ENCODE assay signal across 8 cellular contexts in the genomic region with DNA sequence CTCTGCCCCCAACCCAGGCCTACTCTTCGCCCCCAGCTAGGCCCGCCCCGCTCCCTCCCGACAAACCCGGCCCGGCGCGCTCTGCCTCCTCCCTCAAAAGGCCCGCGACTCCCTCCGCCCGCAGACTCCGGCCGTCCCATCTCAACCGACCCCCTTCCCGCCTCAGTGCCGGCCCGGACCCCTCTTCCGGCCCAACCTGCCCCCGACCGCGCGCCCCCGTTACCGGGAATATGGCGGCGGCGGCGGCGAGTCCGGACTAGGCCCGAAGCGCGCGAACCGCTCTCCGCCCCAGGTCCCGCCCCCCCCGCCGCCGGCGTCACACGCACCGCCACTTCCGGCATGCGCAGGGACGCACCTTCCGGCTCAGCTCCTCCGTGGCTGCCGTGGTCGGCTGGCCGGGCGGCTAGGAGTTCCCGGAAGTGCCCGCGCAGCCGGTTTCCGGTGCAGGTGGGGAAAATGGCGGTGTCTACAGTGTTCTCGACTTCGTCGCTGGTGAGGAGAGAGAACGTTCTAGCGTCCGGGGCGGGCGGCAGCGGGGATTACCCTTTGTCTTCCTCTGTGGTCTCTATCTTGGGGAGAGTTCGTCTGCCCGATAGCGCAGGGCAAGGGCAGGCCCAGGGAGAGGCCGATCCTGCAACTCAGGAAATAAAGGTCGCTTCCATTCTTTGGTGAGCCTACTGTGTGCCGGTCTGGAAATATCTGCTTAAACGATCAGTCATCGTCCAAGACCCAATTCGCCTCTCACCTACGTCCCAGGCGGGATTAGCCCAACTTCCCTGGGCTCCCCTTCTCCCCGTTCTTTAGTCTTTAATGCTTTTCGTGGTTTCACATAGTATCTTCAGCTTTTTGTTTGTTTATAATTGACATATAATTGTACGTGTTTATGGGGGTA. TPM values are rescaled to one million over a fixed set of nuclear protein-coding genes. Genes with fewer than 3 reads are reported as not detected.
DNase-seq lines count a peak whose midpoint lies in the region; ATAC-seq and TF ChIP-seq lines count a peak whose summit lies in the region.

A gene with protein sequence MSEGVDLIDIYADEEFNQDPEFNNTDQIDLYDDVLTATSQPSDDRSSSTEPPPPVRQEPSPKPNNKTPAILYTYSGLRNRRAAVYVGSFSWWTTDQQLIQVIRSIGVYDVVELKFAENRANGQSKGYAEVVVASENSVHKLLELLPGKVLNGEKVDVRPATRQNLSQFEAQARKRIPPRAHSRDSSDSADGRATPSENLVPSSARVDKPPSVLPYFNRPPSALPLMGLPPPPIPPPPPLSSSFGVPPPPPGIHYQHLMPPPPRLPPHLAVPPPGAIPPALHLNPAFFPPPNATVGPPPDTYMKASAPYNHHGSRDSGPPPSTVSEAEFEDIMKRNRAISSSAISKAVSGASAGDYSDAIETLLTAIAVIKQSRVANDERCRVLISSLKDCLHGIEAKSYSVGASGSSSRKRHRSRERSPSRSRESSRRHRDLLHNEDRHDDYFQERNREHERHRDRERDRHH (minus strand): TSS at position 285 of the 892 bp plus-strand sequence. CDS start 740 bp downstream, outside the sequence.
A gene (plus strand): TSS at position 434 of the 892 bp plus-strand sequence. CDS start 23 bp downstream, at position 457.

- peak; percentile 84 for TF ChIP-seq POLR2A in GM18951 (IDR thresholded peaks at IDR 0.05; ENCODE audit: extremely low read depth, insufficient read depth, insufficient read length)

- in situ Hi-C loops in GM18951 (cut with MboI; ENCODE audit: low sequenced_read_pairs, unreplicated experiment): no loop called here

- H3K27ac ChIP-seq in smooth muscle cell (ENCODE audit: low read depth): peak within 1 kb of the TSS; percentile 100

- H3K36me3 Mint-ChIP-seq in activated B cell treated with CpG ODN at 0.5 μM for 24 hours (ENCODE audit: low read depth): peaks cover 58% of the 10 kb centered on the region

- ATAC-seq in HG03175 (IDR thresholded peaks at IDR 0.05; ENCODE audit: unreplicated experiment): peak; percentile 93
- peak; percentile 83 for ATAC-seq in activated B cell treated with CpG ODN at 0.5 μM for 24 hours (ENCODE audit: low read depth)

- peaks cover 59% of the 10 kb centered on the region for H3K4me1 Mint-ChIP-seq in activated B cell treated with CpG ODN at 0.5 μM for 24 hours

- H3K9me3 ChIP-seq in smooth muscle cell (replicated peaks; ENCODE audit: low read depth): no peaks in the 10 kb centered on the region

- no peaks in the 10 kb centered on the region for H3F3A ChIP-seq in smooth muscle cell (ENCODE audit: low read depth)

- DNase-seq in AG08395 (ENCODE audit: low spot score): peak; percentile 97
- peak; percentile 97 for DNase-seq in NCI-H345 (lab: John Stamatoyannopoulos, UW)
- peak; percentile 99 for DNase-seq in activated B cell treated with CpG ODN at 0.5 μM for 24 hours
- DNase-seq in cardiac fibroblast (ENCODE audit: low read depth in 2 of 2): peak; percentile 94 to 96
- DNase-seq in iPS-NIHi7 (ENCODE audit: extremely low spot score): peak; percentile 97
- DNase-seq in smooth muscle cell (lab: John Stamatoyannopoulos, UW; ENCODE audit: unreplicated experiment): peak; percentile 92

- H3K27ac Mint-ChIP-seq in activated B cell treated with CpG ODN at 0.5 μM for 24 hours: peak within 1 kb of the TSS; percentile 99

- peak within 1 kb of the TSS; percentile 81 for H2AFZ ChIP-seq in smooth muscle cell (ENCODE audit: low read depth)

- H4K20me1 ChIP-seq in smooth muscle cell (ENCODE audit: low read depth): peaks cover 29% of the 10 kb centered on the region

- peak within 1 kb of the TSS; percentile 99 for H3K4me3 Mint-ChIP-seq in activated B cell treated with CpG ODN at 0.5 μM for 24 hours

- WGBS in smooth muscle cell (ENCODE audit: low lambda C conversion rate): 1% methylated on average over 45 of the region's 82 CpGs

- H3K27me3 Mint-ChIP-seq in activated B cell treated with CpG ODN at 0.5 μM for 24 hours: no peaks in the 10 kb centered on the region

- no peaks in the 10 kb centered on the region for H3K9me3 Mint-ChIP-seq in activated B cell treated with CpG ODN at 0.5 μM for 24 hours

- H3K4me1 ChIP-seq in smooth muscle cell (ENCODE audit: low read depth): peaks cover 17% of the 10 kb centered on the region

- TF ChIP-seq CTCF in activated B cell treated with CpG ODN at 0.5 μM for 24 hours (IDR thresholded peaks at IDR 0.05): no peak
- no peak for TF ChIP-seq CTCF in cardiac fibroblast (IDR thresholded peaks at IDR 0.05; ENCODE audit: low read depth, low read length)
- TF ChIP-seq CTCF in smooth muscle cell (IDR thresholded peaks at IDR 0.05; ENCODE audit: borderline replicate concordance, insufficient read depth, poor library complexity, severe bottlenecking): no peak

- peak within 1 kb of the TSS; percentile 90 for H3K4me2 ChIP-seq in smooth muscle cell

- CTCF ChIA-PET in activated B cell treated with CpG ODN at 0.5 μM for 24 hours (lab: Charles Lee): interaction anchor here (0.5 to 3.2 kb wide), 5 partner anchors 38 to 495 kb away, joined by 3 to 9 read pairs (median 4); a partner anchor contains a TSS

- intact Hi-C loops in activated B cell treated with CpG ODN at 0.5 μM for 24 hours (cut with micrococcal nuclease): loop anchor here (1.0 to 5.0 kb wide), 5 partner anchors 37 to 518 kb away; a partner anchor contains a TSS

- POLR2A ChIA-PET in activated B cell treated with CpG ODN at 0.5 μM for 24 hours (lab: Charles Lee): interaction anchor here (0.5 to 3.7 kb wide), 23 partner anchors 11 to 1814 kb away, joined by 3 to 50 read pairs (median 5); a partner anchor contains a TSS

- peak within 1 kb of the TSS; percentile 100 for H3K9ac ChIP-seq in smooth muscle cell (ENCODE audit: low read depth)

- peaks cover 17% of the 10 kb centered on the region for H3K36me3 ChIP-seq in smooth muscle cell (ENCODE audit: low read depth)

- H3K4me3 ChIP-seq in cardiac fibroblast (replicated peaks in 1 of 2; ENCODE audit: low read depth in 2 of 2, low read length in 2 of 2): peak within 1 kb of the TSS; percentile 90 to 93
- peak within 1 kb of the TSS; percentile 82 for H3K4me3 ChIP-seq in smooth muscle cell

- no peaks in the 10 kb centered on the region for H3K27me3 ChIP-seq in smooth muscle cell (ENCODE audit: low read depth)

- peaks cover 87% of the 10 kb centered on the region for H3K79me2 ChIP-seq in smooth muscle cell (ENCODE audit: low read depth)

RNA-seq across cellular contexts. Expression of the first gene that starts in this region (rescaled TPM):
- total RNA-seq in activated B cell treated with CpG ODN at 0.5 μM for 24 hours (109 and 124 TPM in 2 replicates), smooth muscle cell (29.5 and 35.1 TPM in 2 replicates)
- polyA plus RNA-seq in smooth muscle cell: 26.2 and 26.6 TPM in 2 replicates

RNA-seq across cellular contexts. Expression of the second gene that starts in this region (rescaled TPM):
- total RNA-seq in activated B cell treated with CpG ODN at 0.5 μM for 24 hours (51.0 and 51.9 TPM in 2 replicates), smooth muscle cell (23.2 and 25.0 TPM in 2 replicates)
- polyA plus RNA-seq in smooth muscle cell: 47.1 and 56.3 TPM in 2 replicates

Comparison
In these comparisons a context has a peak if more than half of its experiments do, and no peak if none do; other contexts are left out.
1. Peak in every context shown above with its lines: DNase-seq, ATAC-seq, H3K4me3 ChIP-seq and H3K27ac ChIP-seq.